Comparison of ENCODE assay signal across 16 cellular contexts in the genomic region with DNA sequence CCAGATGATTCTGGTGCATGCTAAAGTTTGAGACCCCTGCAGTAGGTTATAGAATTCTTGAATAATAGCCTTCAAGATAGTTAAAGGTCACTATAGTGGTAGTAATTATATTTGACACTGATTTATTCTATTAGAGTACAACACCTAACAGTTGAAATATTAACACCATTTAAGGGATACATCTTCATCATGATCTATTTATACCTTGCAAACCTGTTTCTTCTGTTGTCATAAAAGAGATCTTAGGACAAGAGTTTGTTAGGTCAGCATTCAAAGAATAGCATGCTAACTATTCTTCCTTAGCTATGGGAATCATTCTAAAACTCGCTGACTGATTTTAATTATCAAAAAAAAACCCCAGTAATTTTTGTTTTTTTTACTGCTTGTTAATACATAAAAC. TPM values are rescaled to one million over a fixed set of nuclear protein-coding genes. Genes with fewer than 3 reads are reported as not detected.
DNase-seq lines count a peak whose midpoint lies in the region; ATAC-seq, FAIRE-seq and TF ChIP-seq lines count a peak whose summit lies in the region.
"Had no signal": no experiment of that assay in that cellular context is flagged by ENCODE, and none has a peak within 500 bp of the region (broad histone marks: within the 10 kb centered on the region; RNA-seq: fewer than 3 reads in every experiment).

No MANE protein-coding gene starts in this region.

- TF ChIP-seq CTCF in gastrocnemius medialis (IDR thresholded peaks at IDR 0.05 in 4 of 5, conservative IDR thresholded peaks at IDR 0.05 in 1 of 5) (no peak), breast epithelium (IDR thresholded peaks at IDR 0.05) (no peak)

- DNase-seq in myocyte (ENCODE audit: low read depth) (peak; percentile 32), gastrocnemius medialis (no peak), aorta (no peak), breast epithelium (ENCODE audit: low spot score in 2 of 2) (no peak)
- no peak for DNase-seq in stimulated activated CD4-positive, alpha-beta T cell treated with anti-CD3 and anti-CD28 coated beads, Interleukin-4, amount 100 ng/mL, for 1 hour
- DNase-seq: C1 segment of cervical spinal cord; Calu3; CD4-positive, alpha-beta memory T cell; COR-L47; DMS53; GM23248; H7; HCEC 1CT had no signal

- peak; percentile 10 for FAIRE-seq in colon (lab: Jason Lieb, UNC)
- FAIRE-seq: H1 had no signal

- peak overlapping the region in 2 of 4 donors; percentile 24 to 41 for H3K27ac ChIP-seq in gastrocnemius medialis
- no peak overlapping the region for H3K27ac ChIP-seq in aorta (ENCODE audit: low read depth in 1 of 2, low read length in 2 of 2)
- H3K27ac ChIP-seq in breast epithelium = no peak overlapping the region
- H3K27ac ChIP-seq: GM23248 had no signal

- H3K36me3 ChIP-seq in gastrocnemius medialis (peaks cover 0 to 21% of the 10 kb centered on the region in 2 donors), aorta (ENCODE audit: control insufficient read depth in 1 of 2, insufficient read depth in 2 of 2, low read length in 1 of 2) (peaks cover 4% of the 10 kb centered on the region in 2 donors), breast epithelium (no peaks in the 10 kb centered on the region)

- H3K9me3 ChIP-seq in gastrocnemius medialis (no peaks in the 10 kb centered on the region), aorta (ENCODE audit: control insufficient read depth, low read length) (no peaks in the 10 kb centered on the region), breast epithelium (no peaks in the 10 kb centered on the region)

- H3K4me3 ChIP-seq in gastrocnemius medialis (no peak overlapping the region), aorta (ENCODE audit: low read length in 2 of 2) (no peak overlapping the region), breast epithelium (no peak overlapping the region)
- H3K4me3 ChIP-seq: GM23248 had no signal

- in situ Hi-C loops in gastrocnemius medialis (cut with MboI; ENCODE audit: low sequenced_read_pairs in 4 of 4) = no loop called here

- 90 to 91% methylated on average over 1 of the region's 1 CpG for WGBS in aorta, 2 donors

- no peak for TF ChIP-seq POLR2A in gastrocnemius medialis (IDR thresholded peaks at IDR 0.05)
- no peak for TF ChIP-seq POLR2A in breast epithelium (IDR thresholded peaks at IDR 0.05)

- H3K4me1 ChIP-seq in gastrocnemius medialis (peaks cover 20 to 27% of the 10 kb centered on the region in 2 donors), aorta (ENCODE audit: control insufficient read depth in 1 of 2, insufficient read depth in 2 of 2, low read length in 2 of 2) (peaks cover 0 to 1% of the 10 kb centered on the region in 2 donors), breast epithelium (no peaks in the 10 kb centered on the region)

- H3K27me3 ChIP-seq in gastrocnemius medialis (no peaks in the 10 kb centered on the region), aorta (ENCODE audit: control insufficient read depth in 1 of 2, insufficient read depth in 2 of 2, low read length in 1 of 2) (no peaks in the 10 kb centered on the region), breast epithelium (no peaks in the 10 kb centered on the region)

- ATAC-seq in gastrocnemius medialis (peak; percentile 92 to 94), aorta (ENCODE audit: low FRiP score) (no peak), HG02623 (IDR thresholded peaks at IDR 0.05; ENCODE audit: unreplicated experiment) (no peak)

- intact Hi-C loops in gastrocnemius medialis (cut with DNase I; ENCODE audit: low total_unique reads) (no loop called here), aorta (cut with DNase I) (no loop called here), breast epithelium (cut with DNase I; ENCODE audit: low total_unique reads) (no loop called here)

RNA-seq across cellular contexts. Expression of a gene that starts 46.5 kb away (rescaled TPM):
- total RNA-seq in myocyte (12.7 and 15.1 TPM in 2 replicates), gastrocnemius medialis (10 to 100 TPM; 12.9 to 16.1 (median 14.0) TPM), aorta (10 to 100 TPM; 43.9 to 64.7 TPM), breast epithelium (10 to 100 TPM; 12.1 to 19.8 (median 16.5) TPM)
- polyA plus RNA-seq in myocyte (2012) = 19.4 TPM
- polyA plus RNA-seq in aorta = 10 to 100 TPM; 10.6 to 11.5 TPM

Comparison
In these comparisons a context has a peak if more than half of its experiments do, and no peak if none do; other contexts are left out.
1. ATAC-seq: peak in gastrocnemius medialis (2 of 2); none in aorta (single experiment) and HG02623 (single experiment).